ENCODE assay signal across 1 cellular context in genomic region chr19:4430760-4431159, GRCh38.
A peak's percentile ranks its signal among the peaks of the same experiment; 100 is the strongest.
TF ChIP-seq lines count a peak whose summit lies in the region.

No MANE protein-coding gene starts in this region.

TF ChIP-seq in IMR-90, 13 proteins besides CTCF, POLR2A, EP300 and RAD21:
- TF ChIP-seq RCOR1 (IDR thresholded peaks at IDR 0.05; ENCODE audit: insufficient replicate concordance, low read length) (no peak), CHD1 (IDR thresholded peaks at IDR 0.05; ENCODE audit: low read depth, low read length) (no peak), MXI1 (IDR thresholded peaks at IDR 0.05; ENCODE audit: borderline replicate concordance, low read depth, low read length) (no peak), CEBPB (IDR thresholded peaks at IDR 0.05; ENCODE audit: low read depth, low read length) (peak; percentile 42; the same call in 1 of the 2 replicates)
